ENCODE assay signal across 1 cellular context in the genomic region with DNA sequence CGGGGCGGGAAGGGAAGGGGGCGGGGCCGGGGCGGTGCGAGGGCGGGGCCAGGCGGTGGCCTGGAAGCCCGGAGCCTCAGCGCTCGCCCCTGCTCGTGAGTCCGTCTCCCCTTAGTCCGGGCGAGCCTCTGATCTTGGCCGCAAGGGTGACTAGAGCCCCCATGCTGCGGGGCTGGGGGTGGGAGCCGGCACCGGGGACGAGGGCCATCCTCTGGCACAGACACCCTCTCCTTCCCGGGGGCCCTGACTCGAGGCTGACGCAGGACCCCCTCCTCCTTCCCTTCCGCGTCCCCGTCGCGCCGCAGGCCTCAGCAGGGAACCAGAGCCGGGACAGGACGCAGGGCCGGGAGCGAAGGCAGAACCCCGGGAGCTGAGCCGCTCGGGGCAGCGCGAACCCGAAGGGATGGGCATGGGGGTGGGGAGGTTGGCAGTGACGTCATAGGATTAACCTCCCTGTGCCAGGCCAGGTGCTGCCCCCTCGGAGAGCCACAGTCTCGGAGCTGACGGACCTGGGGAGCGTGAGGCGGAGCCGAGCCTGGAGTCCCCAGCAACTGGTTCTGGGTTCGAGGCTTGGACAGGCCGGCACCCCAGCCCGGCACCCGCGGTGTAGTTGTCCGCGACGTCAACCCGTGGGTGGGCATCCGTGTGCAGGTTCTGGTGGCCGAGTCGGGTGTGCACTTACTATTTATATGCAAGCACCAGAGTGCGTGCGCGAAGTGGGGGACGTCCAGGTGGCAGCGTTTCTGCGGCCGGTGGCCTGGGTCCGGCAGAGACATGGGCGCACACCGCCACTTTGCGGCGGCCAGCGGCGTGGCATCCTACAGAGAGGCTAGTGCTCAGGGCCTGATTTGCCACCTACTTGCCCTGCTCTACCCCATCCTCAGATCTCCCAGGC.
TF ChIP-seq lines count a peak whose summit lies in the region.

No MANE protein-coding gene starts in this region.

TF ChIP-seq in HepG2, 621 proteins besides CTCF, POLR2A, EP300 and RAD21 (continued from another document and continues in another):
- TF ChIP-seq, protein P1, sequence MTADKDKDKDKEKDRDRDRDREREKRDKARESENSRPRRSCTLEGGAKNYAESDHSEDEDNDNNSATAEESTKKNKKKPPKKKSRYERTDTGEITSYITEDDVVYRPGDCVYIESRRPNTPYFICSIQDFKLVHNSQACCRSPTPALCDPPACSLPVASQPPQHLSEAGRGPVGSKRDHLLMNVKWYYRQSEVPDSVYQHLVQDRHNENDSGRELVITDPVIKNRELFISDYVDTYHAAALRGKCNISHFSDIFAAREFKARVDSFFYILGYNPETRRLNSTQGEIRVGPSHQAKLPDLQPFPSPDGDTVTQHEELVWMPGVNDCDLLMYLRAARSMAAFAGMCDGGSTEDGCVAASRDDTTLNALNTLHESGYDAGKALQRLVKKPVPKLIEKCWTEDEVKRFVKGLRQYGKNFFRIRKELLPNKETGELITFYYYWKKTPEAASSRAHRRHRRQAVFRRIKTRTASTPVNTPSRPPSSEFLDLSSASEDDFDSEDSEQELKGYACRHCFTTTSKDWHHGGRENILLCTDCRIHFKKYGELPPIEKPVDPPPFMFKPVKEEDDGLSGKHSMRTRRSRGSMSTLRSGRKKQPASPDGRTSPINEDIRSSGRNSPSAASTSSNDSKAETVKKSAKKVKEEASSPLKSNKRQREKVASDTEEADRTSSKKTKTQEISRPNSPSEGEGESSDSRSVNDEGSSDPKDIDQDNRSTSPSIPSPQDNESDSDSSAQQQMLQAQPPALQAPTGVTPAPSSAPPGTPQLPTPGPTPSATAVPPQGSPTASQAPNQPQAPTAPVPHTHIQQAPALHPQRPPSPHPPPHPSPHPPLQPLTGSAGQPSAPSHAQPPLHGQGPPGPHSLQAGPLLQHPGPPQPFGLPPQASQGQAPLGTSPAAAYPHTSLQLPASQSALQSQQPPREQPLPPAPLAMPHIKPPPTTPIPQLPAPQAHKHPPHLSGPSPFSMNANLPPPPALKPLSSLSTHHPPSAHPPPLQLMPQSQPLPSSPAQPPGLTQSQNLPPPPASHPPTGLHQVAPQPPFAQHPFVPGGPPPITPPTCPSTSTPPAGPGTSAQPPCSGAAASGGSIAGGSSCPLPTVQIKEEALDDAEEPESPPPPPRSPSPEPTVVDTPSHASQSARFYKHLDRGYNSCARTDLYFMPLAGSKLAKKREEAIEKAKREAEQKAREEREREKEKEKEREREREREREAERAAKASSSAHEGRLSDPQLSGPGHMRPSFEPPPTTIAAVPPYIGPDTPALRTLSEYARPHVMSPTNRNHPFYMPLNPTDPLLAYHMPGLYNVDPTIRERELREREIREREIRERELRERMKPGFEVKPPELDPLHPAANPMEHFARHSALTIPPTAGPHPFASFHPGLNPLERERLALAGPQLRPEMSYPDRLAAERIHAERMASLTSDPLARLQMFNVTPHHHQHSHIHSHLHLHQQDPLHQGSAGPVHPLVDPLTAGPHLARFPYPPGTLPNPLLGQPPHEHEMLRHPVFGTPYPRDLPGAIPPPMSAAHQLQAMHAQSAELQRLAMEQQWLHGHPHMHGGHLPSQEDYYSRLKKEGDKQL (CRISPR knock-in tag; IDR thresholded peaks at IDR 0.05; ENCODE audit: low read depth), result no peak
- TF ChIP-seq NFKB2 (CRISPR knock-in tag; IDR thresholded peaks at IDR 0.05; ENCODE audit: borderline replicate concordance) (peak; percentile 64; the same call in 1 of the 2 replicates), ZNF282 (IDR thresholded peaks at IDR 0.05; ENCODE audit: partially characterized antibody) (no peak), THYN1 (CRISPR knock-in tag; IDR thresholded peaks at IDR 0.05; ENCODE audit: borderline replicate concordance, low read depth) (no peak), KAT7 (CRISPR knock-in tag; IDR thresholded peaks at IDR 0.05; ENCODE audit: borderline replicate concordance) (no peak), RBM22 (optimal IDR thresholded peaks at IDR 0.05; ENCODE audit: low read length) (no peak), CCDC6 (CRISPR knock-in tag; IDR thresholded peaks at IDR 0.05) (no peak), NR2C2 (CRISPR knock-in tag; IDR thresholded peaks at IDR 0.05; ENCODE audit: borderline replicate concordance) (no peak), SNAI1 (CRISPR knock-in tag; IDR thresholded peaks at IDR 0.05; ENCODE audit: borderline replicate concordance) (peak; percentile 61; the same call in 1 of the 2 replicates), ZNF33B (CRISPR knock-in tag; IDR thresholded peaks at IDR 0.05) (no peak; the same call in 1 of the 2 replicates), ZNF333 (CRISPR knock-in tag; IDR thresholded peaks at IDR 0.05; ENCODE audit: borderline replicate concordance) (no peak), PAX8 (CRISPR knock-in tag; IDR thresholded peaks at IDR 0.05; ENCODE audit: borderline replicate concordance) (0 out of 2 replicates have a peak, but pooled peaks have one; percentile 77), ETV6 (CRISPR knock-in tag; conservative IDR thresholded peaks at IDR 0.05) (0 out of 2 replicates have a peak, but pooled peaks have one; percentile 10), SOX5 (CRISPR knock-in tag; IDR thresholded peaks at IDR 0.05; ENCODE audit: borderline replicate concordance) (peak; percentile 34; the same call in 1 of the 2 replicates), ZNF879 (CRISPR knock-in tag; IDR thresholded peaks at IDR 0.05) (0 out of 2 replicates have a peak, but pooled peaks have one; percentile 73), NFYB (CRISPR knock-in tag; IDR thresholded peaks at IDR 0.05) (peak; percentile 7), KMT2A (CRISPR knock-in tag; IDR thresholded peaks at IDR 0.05) (no peak; the same call in 1 of the 2 replicates), FOXP1 (IDR thresholded peaks at IDR 0.05) (no peak), FOXP1 (CRISPR knock-in tag; IDR thresholded peaks at IDR 0.05) (no peak), ZNF44 (CRISPR knock-in tag; IDR thresholded peaks at IDR 0.05) (no peak), ZNF891 (CRISPR knock-in tag; IDR thresholded peaks at IDR 0.05) (peak; percentile 76), ZNF30 (CRISPR knock-in tag; IDR thresholded peaks at IDR 0.05) (0 out of 2 replicates have a peak, but pooled peaks have one; percentile 45), ZNF343 (CRISPR knock-in tag; IDR thresholded peaks at IDR 0.05) (peak; percentile 70; the same call in 1 of the 2 replicates), ZMAT3 (CRISPR knock-in tag; conservative IDR thresholded peaks at IDR 0.05) (peak; percentile 77), ZSCAN30 (CRISPR knock-in tag; IDR thresholded peaks at IDR 0.05) (no peak), NFRKB (IDR thresholded peaks at IDR 0.05) (no peak), NFIC (IDR thresholded peaks at IDR 0.05; ENCODE audit: low read length) (no peak), MXI1 (IDR thresholded peaks at IDR 0.05; ENCODE audit: borderline replicate concordance, low read depth, low read length) (peak; percentile 52; the same call in 2 of the 3 replicates), ZNF234 (CRISPR knock-in tag; conservative IDR thresholded peaks at IDR 0.05) (peak; percentile 95; the same call in 1 of the 2 replicates), SNAPC2 (CRISPR knock-in tag; IDR thresholded peaks at IDR 0.05) (no peak), ESRRA (CRISPR knock-in tag; IDR thresholded peaks at IDR 0.05; ENCODE audit: low read depth) (no peak; the same call in 1 of the 2 replicates), ZNF20 (CRISPR knock-in tag; IDR thresholded peaks at IDR 0.05) (no peak), ARID2 (CRISPR knock-in tag; IDR thresholded peaks at IDR 0.05; ENCODE audit: borderline replicate concordance) (0 out of 2 replicates have a peak, but pooled peaks have one; percentile 69), ZNF709 (CRISPR knock-in tag; IDR thresholded peaks at IDR 0.05) (no peak), HNF4A (CRISPR knock-in tag; IDR thresholded peaks at IDR 0.05) (no peak), SP1 (IDR thresholded peaks at IDR 0.05) (no peak), SP1 (CRISPR knock-in tag; IDR thresholded peaks at IDR 0.05) (0 out of 2 replicates have a peak, but pooled peaks have one; percentile 28), MEIS1 (CRISPR knock-in tag; IDR thresholded peaks at IDR 0.05; ENCODE audit: borderline replicate concordance) (peak; percentile 81; the same call in 1 of the 2 replicates), ZNF484 (CRISPR knock-in tag; IDR thresholded peaks at IDR 0.05; ENCODE audit: borderline replicate concordance, low read depth) (no peak), ZBTB3 (CRISPR knock-in tag; IDR thresholded peaks at IDR 0.05; ENCODE audit: borderline replicate concordance, low read depth) (no peak), TARDBP (CRISPR knock-in tag; IDR thresholded peaks at IDR 0.05) (peak; percentile 24; the same call in 1 of the 2 replicates), CBX2 (IDR thresholded peaks at IDR 0.05; ENCODE audit: low read depth, low read length) (no peak), CBX2 (CRISPR knock-in tag; IDR thresholded peaks at IDR 0.05; ENCODE audit: low read depth) (no peak), FLYWCH1 (CRISPR knock-in tag; IDR thresholded peaks at IDR 0.05) (no peak), ZNF761 (CRISPR knock-in tag; conservative IDR thresholded peaks at IDR 0.05) (peak; percentile 94), ATF7 (IDR thresholded peaks at IDR 0.05) (peak; percentile 99), ATF7 (CRISPR knock-in tag; IDR thresholded peaks at IDR 0.05) (peak; percentile 97), MYC (CRISPR knock-in tag; IDR thresholded peaks at IDR 0.05; ENCODE audit: borderline replicate concordance) (peak; percentile 67; the same call in 1 of the 2 replicates), ZNF790 (CRISPR knock-in tag; IDR thresholded peaks at IDR 0.05; ENCODE audit: borderline replicate concordance) (no peak), TAF1 (CRISPR knock-in tag; IDR thresholded peaks at IDR 0.05) (peak; percentile 67; the same call in 1 of the 2 replicates), ZFP90 (CRISPR knock-in tag; IDR thresholded peaks at IDR 0.05; ENCODE audit: borderline replicate concordance) (peak; percentile 87)
- TF ChIP-seq, protein P2, sequence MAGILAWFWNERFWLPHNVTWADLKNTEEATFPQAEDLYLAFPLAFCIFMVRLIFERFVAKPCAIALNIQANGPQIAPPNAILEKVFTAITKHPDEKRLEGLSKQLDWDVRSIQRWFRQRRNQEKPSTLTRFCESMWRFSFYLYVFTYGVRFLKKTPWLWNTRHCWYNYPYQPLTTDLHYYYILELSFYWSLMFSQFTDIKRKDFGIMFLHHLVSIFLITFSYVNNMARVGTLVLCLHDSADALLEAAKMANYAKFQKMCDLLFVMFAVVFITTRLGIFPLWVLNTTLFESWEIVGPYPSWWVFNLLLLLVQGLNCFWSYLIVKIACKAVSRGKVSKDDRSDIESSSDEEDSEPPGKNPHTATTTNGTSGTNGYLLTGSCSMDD (CRISPR knock-in tag; IDR thresholded peaks at IDR 0.05), result no peak
- TF ChIP-seq, protein P3, sequence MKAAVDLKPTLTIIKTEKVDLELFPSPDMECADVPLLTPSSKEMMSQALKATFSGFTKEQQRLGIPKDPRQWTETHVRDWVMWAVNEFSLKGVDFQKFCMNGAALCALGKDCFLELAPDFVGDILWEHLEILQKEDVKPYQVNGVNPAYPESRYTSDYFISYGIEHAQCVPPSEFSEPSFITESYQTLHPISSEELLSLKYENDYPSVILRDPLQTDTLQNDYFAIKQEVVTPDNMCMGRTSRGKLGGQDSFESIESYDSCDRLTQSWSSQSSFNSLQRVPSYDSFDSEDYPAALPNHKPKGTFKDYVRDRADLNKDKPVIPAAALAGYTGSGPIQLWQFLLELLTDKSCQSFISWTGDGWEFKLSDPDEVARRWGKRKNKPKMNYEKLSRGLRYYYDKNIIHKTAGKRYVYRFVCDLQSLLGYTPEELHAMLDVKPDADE (CRISPR knock-in tag; IDR thresholded peaks at IDR 0.05), result peak; percentile 24; the same call in 1 of the 2 replicates
- TF ChIP-seq, protein P4, sequence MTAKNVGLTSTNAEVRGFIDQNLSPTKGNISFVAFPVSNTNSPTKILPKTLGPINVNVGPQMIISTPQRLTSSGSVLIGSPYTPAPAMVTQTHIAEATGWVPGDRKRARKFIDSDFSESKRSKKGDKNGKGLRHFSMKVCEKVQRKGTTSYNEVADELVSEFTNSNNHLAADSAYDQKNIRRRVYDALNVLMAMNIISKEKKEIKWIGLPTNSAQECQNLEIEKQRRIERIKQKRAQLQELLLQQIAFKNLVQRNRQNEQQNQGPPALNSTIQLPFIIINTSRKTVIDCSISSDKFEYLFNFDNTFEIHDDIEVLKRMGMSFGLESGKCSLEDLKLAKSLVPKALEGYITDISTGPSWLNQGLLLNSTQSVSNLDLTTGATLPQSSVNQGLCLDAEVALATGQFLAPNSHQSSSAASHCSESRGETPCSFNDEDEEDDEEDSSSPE (CRISPR knock-in tag; IDR thresholded peaks at IDR 0.05), result 0 out of 2 replicates have a peak, but pooled peaks have one; percentile 10
- TF ChIP-seq, protein P5, sequence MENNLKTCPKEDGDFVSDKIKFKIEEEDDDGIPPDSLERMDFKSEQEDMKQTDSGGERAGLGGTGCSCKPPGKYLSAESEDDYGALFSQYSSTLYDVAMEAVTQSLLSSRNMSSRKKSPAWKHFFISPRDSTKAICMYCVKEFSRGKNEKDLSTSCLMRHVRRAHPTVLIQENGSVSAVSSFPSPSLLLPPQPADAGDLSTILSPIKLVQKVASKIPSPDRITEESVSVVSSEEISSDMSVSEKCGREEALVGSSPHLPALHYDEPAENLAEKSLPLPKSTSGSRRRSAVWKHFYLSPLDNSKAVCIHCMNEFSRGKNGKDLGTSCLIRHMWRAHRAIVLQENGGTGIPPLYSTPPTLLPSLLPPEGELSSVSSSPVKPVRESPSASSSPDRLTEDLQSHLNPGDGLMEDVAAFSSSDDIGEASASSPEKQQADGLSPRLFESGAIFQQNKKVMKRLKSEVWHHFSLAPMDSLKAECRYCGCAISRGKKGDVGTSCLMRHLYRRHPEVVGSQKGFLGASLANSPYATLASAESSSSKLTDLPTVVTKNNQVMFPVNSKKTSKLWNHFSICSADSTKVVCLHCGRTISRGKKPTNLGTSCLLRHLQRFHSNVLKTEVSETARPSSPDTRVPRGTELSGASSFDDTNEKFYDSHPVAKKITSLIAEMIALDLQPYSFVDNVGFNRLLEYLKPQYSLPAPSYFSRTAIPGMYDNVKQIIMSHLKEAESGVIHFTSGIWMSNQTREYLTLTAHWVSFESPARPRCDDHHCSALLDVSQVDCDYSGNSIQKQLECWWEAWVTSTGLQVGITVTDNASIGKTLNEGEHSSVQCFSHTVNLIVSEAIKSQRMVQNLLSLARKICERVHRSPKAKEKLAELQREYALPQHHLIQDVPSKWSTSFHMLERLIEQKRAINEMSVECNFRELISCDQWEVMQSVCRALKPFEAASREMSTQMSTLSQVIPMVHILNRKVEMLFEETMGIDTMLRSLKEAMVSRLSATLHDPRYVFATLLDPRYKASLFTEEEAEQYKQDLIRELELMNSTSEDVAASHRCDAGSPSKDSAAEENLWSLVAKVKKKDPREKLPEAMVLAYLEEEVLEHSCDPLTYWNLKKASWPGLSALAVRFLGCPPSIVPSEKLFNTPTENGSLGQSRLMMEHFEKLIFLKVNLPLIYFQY (CRISPR knock-in tag; IDR thresholded peaks at IDR 0.05; ENCODE audit: borderline replicate concordance), result no peak
